In the genomic region with DNA sequence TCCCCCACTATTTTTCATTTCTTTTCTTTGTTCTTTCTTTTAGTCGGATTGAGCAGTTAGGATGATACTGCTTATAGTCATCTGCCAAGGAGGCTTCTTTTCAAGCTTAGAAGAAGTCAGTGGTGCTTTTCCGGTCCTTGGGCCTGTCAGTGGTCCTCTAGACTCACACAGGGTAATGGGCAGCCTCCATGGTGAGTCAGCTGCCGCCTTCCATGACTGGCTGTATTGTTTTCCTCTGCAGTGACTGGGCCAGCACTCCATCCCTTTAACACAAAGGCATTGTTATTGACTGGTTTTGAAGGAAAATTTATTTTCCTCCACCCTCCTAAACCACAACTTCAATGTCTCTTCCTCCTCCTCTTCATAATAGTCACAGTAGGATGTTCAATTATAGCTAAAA, we compare ENCODE assay signal across 20 cellular contexts. TPM values are rescaled to one million over a fixed set of nuclear protein-coding genes. Genes with fewer than 3 reads are reported as not detected.
DNase-seq lines count a peak whose midpoint lies in the region; ATAC-seq and TF ChIP-seq lines count a peak whose summit lies in the region.
"Had no signal": no experiment of that assay in that cellular context is flagged by ENCODE, and none has a peak within 500 bp of the region (broad histone marks: within the 10 kb centered on the region; RNA-seq: fewer than 3 reads in every experiment).

No MANE protein-coding gene starts in this region.

- H3K36me3 ChIP-seq in HCT116 (ENCODE audit: control insufficient read depth in 1 of 2, insufficient read depth in 2 of 2, low read length in 2 of 2) (no peaks in the 10 kb centered on the region), uterus (no peaks in the 10 kb centered on the region), Peyer's patch (no peaks in the 10 kb centered on the region)
- H3K36me3 ChIP-seq: adrenal gland, pancreas had no signal

- POLR2A ChIA-PET in HCT116 (lab: Charles Lee), result no interaction called here

- no peaks in the 10 kb centered on the region for H3K79me2 ChIP-seq in HCT116 (ENCODE audit: insufficient read depth, low read length)

- peak overlapping the region; percentile 22 for H2AFZ ChIP-seq in HCT116 (ENCODE audit: low read depth, low read length, poor library complexity, severe bottlenecking)

- H3K4me3 ChIP-seq in HCT116 (replicated peaks in 1 of 2; ENCODE audit: low read depth in 1 of 2, low read length in 2 of 2), result no peak overlapping the region
- H3K4me3 ChIP-seq in uterus, result no peak overlapping the region
- H3K4me3 ChIP-seq in Peyer's patch, result no peak overlapping the region
- H3K4me3 ChIP-seq: adrenal gland, mucosa of descending colon, pancreas had no signal

- ATAC-seq in HCT116, result peak; percentile 85
- ATAC-seq: activated T-helper 17 cell treated with anti-CD3 and anti-CD28 coated beads, Interleukin-2, amount 50 U/mL, for 72 hours; mucosa of descending colon; pancreas had no signal

- no peaks in the 10 kb centered on the region for H3K27me3 ChIP-seq in HCT116 (ENCODE audit: insufficient read depth, low read length)
- H3K27me3 ChIP-seq in uterus, result no peaks in the 10 kb centered on the region
- no peaks in the 10 kb centered on the region for H3K27me3 ChIP-seq in Peyer's patch
- H3K27me3 ChIP-seq: adrenal gland, pancreas had no signal

- peaks cover 13 to 31% of the 10 kb centered on the region in 2 experiments; a peak in 3 of 4 replicates for H3K4me1 ChIP-seq in HCT116 (ENCODE audit: control insufficient read depth in 1 of 2, insufficient read depth in 2 of 2, low read length in 2 of 2)
- H3K4me1 ChIP-seq in uterus, result no peaks in the 10 kb centered on the region
- no peaks in the 10 kb centered on the region for H3K4me1 ChIP-seq in Peyer's patch
- H3K4me1 ChIP-seq: adrenal gland, pancreas had no signal

- H4K20me1 ChIP-seq in HCT116 (ENCODE audit: insufficient read depth), result no peaks in the 10 kb centered on the region

- intact Hi-C loops in HCT116 (cut with micrococcal nuclease), result no loop called here
- intact Hi-C loops in head of caudate nucleus (cut with DNase I), result no loop called here
- intact Hi-C loops in uterus (cut with DNase I; ENCODE audit: low total_unique reads), result no loop called here

- TF ChIP-seq RAD21 in HCT116 (IDR thresholded peaks at IDR 0.05; ENCODE audit: low read depth), result no peak

- H3K9me3 ChIP-seq in HCT116 (ENCODE audit: control insufficient read depth in 1 of 2, insufficient read depth in 1 of 2, low read depth in 1 of 2, low read length in 2 of 2) (no peaks in the 10 kb centered on the region), uterus (no peaks in the 10 kb centered on the region), Peyer's patch (no peaks in the 10 kb centered on the region)
- H3K9me3 ChIP-seq: adrenal gland, mucosa of descending colon, pancreas had no signal

- BruUV-seq in HCT116 (replicated peaks; lab: Mats Ljungman, UMichigan), result no TSS peak

- no peaks in the 10 kb centered on the region for H3K9me2 ChIP-seq in HCT116 (ENCODE audit: insufficient read depth)

- DNase-seq in HCT116 (ENCODE audit: low read depth, low spot score) (peak; percentile 67), NCI-H748 (lab: John Stamatoyannopoulos, UW; ENCODE audit: unreplicated experiment) (peak; percentile 89), head of caudate nucleus (peak; percentile 31 to 91 (median 78)), putamen (ENCODE audit: low spot score) (peak; percentile 87), T1000 (lab: John Stamatoyannopoulos, UW) (no peak), uterus (no peak), Peyer's patch (no peak)
- DNase-seq: adrenal gland; cortex of kidney; mucosa of descending colon; NCI-H187 treated with DMSO at 0.1 percent for 48 hours; NCI-H774; pancreas; stimulated activated naive CD4-positive, alpha-beta T cell had no signal

- RAD21 ChIA-PET in HCT116 (lab: Charles Lee; ENCODE audit: low non-redundant PET in 1 of 2, low total read pairs in 2 of 2, uncharacterized antibody in 2 of 2, unreplicated experiment in 2 of 2), result no interaction called here

- H3K4me2 ChIP-seq in HCT116 (ENCODE audit: low read length), result peak overlapping the region; percentile 36

- H3K27ac ChIP-seq in HCT116 (ENCODE audit: low read depth, low read length) (peak overlapping the region; percentile 33; the same call in 1 of the 2 replicates), uterus (no peak overlapping the region), Peyer's patch (no peak overlapping the region)
- H3K27ac ChIP-seq: adrenal gland, epithelial cell of prostate, pancreas had no signal

- no peak for TF ChIP-seq POLR2A in HCT116 (IDR thresholded peaks at IDR 0.05; ENCODE audit: borderline replicate concordance, extremely low read depth, insufficient read depth, insufficient read length)
- no peak for TF ChIP-seq POLR2A in uterus (IDR thresholded peaks at IDR 0.05)
- no peak for TF ChIP-seq POLR2A in Peyer's patch (IDR thresholded peaks at IDR 0.05)

- TF ChIP-seq CTCF in HCT116 (IDR thresholded peaks at IDR 0.05 in 2 of 3, conservative IDR thresholded peaks at IDR 0.05 in 1 of 3; ENCODE audit: borderline replicate concordance in 1 of 3, insufficient read depth in 1 of 3, low read depth in 2 of 3, low read length in 2 of 3) (no peak), uterus (IDR thresholded peaks at IDR 0.05) (no peak), Peyer's patch (IDR thresholded peaks at IDR 0.05) (no peak)

- CTCF ChIA-PET in HCT116 (lab: Charles Lee), result interaction anchor here (1.0 kb wide), 1 partner anchor 122 kb away, joined by 3 read pairs; no protein-coding TSS in a partner anchor

- H3K9ac ChIP-seq in HCT116 (ENCODE audit: low read length), result no peak overlapping the region

TF ChIP-seq in HCT116, 20 proteins besides CTCF, POLR2A, EP300 and RAD21:
- TF ChIP-seq SP1 (IDR thresholded peaks at IDR 0.05; ENCODE audit: low read depth), result peak; percentile 28; the same call in 1 of the 2 replicates
- no peak for TF ChIP-seq YY1 (IDR thresholded peaks at IDR 0.05; ENCODE audit: extremely low read depth, insufficient replicate concordance, low read depth, low read length)
- no peak for TF ChIP-seq EZH2phosphoT487 (IDR thresholded peaks at IDR 0.05; ENCODE audit: borderline replicate concordance)
- TF ChIP-seq JUND (IDR thresholded peaks at IDR 0.05), result peak; percentile 24; the same call in 1 of the 2 replicates
- TF ChIP-seq CEBPB (IDR thresholded peaks at IDR 0.05; ENCODE audit: low read depth), result no peak
- TF ChIP-seq CBX3 (IDR thresholded peaks at IDR 0.05; ENCODE audit: low read depth), result no peak
- TF ChIP-seq POLR2AphosphoS5 (IDR thresholded peaks at IDR 0.05; ENCODE audit: low read depth, low read length), result no peak
- no peak for TF ChIP-seq SRF (IDR thresholded peaks at IDR 0.05; ENCODE audit: low read depth)
- TF ChIP-seq, protein P1, sequence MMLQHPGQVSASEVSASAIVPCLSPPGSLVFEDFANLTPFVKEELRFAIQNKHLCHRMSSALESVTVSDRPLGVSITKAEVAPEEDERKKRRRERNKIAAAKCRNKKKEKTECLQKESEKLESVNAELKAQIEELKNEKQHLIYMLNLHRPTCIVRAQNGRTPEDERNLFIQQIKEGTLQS (IDR thresholded peaks at IDR 0.05), result no peak
- 0 out of 2 replicates have a peak, but pooled peaks have one; percentile 10 for TF ChIP-seq FOSL1 (IDR thresholded peaks at IDR 0.05; ENCODE audit: low read depth)
- no peak for TF ChIP-seq ELF1 (IDR thresholded peaks at IDR 0.05; ENCODE audit: borderline replicate concordance, low read depth)
- TF ChIP-seq, protein P2, sequence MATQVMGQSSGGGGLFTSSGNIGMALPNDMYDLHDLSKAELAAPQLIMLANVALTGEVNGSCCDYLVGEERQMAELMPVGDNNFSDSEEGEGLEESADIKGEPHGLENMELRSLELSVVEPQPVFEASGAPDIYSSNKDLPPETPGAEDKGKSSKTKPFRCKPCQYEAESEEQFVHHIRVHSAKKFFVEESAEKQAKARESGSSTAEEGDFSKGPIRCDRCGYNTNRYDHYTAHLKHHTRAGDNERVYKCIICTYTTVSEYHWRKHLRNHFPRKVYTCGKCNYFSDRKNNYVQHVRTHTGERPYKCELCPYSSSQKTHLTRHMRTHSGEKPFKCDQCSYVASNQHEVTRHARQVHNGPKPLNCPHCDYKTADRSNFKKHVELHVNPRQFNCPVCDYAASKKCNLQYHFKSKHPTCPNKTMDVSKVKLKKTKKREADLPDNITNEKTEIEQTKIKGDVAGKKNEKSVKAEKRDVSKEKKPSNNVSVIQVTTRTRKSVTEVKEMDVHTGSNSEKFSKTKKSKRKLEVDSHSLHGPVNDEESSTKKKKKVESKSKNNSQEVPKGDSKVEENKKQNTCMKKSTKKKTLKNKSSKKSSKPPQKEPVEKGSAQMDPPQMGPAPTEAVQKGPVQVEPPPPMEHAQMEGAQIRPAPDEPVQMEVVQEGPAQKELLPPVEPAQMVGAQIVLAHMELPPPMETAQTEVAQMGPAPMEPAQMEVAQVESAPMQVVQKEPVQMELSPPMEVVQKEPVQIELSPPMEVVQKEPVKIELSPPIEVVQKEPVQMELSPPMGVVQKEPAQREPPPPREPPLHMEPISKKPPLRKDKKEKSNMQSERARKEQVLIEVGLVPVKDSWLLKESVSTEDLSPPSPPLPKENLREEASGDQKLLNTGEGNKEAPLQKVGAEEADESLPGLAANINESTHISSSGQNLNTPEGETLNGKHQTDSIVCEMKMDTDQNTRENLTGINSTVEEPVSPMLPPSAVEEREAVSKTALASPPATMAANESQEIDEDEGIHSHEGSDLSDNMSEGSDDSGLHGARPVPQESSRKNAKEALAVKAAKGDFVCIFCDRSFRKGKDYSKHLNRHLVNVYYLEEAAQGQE (IDR thresholded peaks at IDR 0.05; ENCODE audit: low read depth), result no peak

RNA-seq across cellular contexts. Expression of a gene that starts 47.1 kb away (rescaled TPM):
- total RNA-seq in HCT116 (2021; ENCODE audit: unreplicated experiment) (not detected), uterus (not detected), Peyer's patch (not detected)
- polyA plus RNA-seq in HCT116 (2012), result not detected in 2 replicates
- total RNA-seq: activated CD8-positive, alpha-beta memory T cell treated with anti-CD3 and anti-CD28 coated beads for 36 hours; activated T-helper 17 cell treated with anti-CD3 and anti-CD28 coated beads, Interleukin-2, amount 50 U/mL, for 72 hours; adrenal gland; glomerular endothelial cell; LHCN-M2 had no signal
- polyA plus RNA-seq: adrenal gland, BJ had no signal

Comparison
In these comparisons a context has a peak if more than half of its experiments do, and no peak if none do; other contexts are left out.
1. DNase-seq: peak in HCT116 (single experiment), NCI-H748 (single experiment), head of caudate nucleus (42 of 42) and putamen (single experiment); none in T1000 (single experiment), uterus (0 of 2) and Peyer's patch (0 of 3).